8 cellular contexts compared by ENCODE assay signal in the genomic region with DNA sequence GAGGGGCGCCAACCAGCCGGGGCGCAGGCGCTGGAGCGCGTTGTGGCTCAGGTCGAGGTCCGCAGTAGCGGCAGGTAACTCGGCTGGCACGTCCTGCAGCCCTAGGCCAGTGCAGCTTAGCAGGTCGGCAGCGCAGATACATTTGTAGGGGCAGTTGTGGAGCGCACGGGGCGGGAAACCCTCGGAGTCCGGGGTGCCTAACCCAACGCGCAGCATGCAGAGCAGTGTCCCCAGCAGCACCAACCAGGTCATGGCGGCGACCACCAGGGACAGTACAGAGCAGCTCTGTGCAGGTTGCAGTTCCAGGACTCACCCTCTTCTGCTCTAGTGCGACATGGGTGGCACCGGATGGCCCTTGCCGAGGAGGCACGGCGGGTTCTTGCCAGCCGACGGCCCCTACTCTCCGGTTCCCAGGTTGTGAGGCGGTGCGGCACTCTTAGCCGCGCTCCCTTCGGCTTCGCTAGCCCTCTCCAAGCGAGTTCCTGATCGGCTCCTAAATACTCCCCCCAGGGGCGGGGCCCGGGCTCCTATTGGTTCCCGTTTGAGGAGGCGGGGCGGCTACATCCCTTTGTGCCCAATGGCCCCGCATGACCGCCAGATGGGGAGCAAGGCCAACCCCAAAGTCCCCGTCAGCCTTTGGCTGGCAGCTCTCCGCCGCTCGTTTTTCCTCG. TPM values are rescaled to one million over a fixed set of nuclear protein-coding genes. Genes with fewer than 3 reads are reported as not detected.
DNase-seq lines count a peak whose midpoint lies in the region; ATAC-seq and TF ChIP-seq lines count a peak whose summit lies in the region.

A gene with protein sequence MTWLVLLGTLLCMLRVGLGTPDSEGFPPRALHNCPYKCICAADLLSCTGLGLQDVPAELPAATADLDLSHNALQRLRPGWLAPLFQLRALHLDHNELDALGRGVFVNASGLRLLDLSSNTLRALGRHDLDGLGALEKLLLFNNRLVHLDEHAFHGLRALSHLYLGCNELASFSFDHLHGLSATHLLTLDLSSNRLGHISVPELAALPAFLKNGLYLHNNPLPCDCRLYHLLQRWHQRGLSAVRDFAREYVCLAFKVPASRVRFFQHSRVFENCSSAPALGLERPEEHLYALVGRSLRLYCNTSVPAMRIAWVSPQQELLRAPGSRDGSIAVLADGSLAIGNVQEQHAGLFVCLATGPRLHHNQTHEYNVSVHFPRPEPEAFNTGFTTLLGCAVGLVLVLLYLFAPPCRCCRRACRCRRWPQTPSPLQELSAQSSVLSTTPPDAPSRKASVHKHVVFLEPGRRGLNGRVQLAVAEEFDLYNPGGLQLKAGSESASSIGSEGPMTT (minus strand): TSS at position 471 of the 671 bp plus-strand sequence. CDS start 219 bp downstream, at position 252.

- H3K9me3 Mint-ChIP-seq in Calu3 (ENCODE audit: low read depth, unreplicated experiment) (peaks cover 2% of the 10 kb centered on the region), neural crest cell (no peaks in the 10 kb centered on the region)
- H3K9me3 Mint-ChIP-seq in stimulated activated naive CD8-positive, alpha-beta T cell treated with anti-CD3 and anti-CD28 coated beads, Interleukin-15, amount 100 ng/mL, for 72 hours = no peaks in the 10 kb centered on the region

- CTCF ChIA-PET in Calu3 (lab: Charles Lee) = interaction anchor here (0.5 to 1.6 kb wide), 2 partner anchors 84 to 210 kb away, joined by 4 to 6 read pairs; partner anchors contain the start of gene INKA1

- H3K27ac Mint-ChIP-seq in Calu3 (ENCODE audit: unreplicated experiment) = peak within 1 kb of the TSS; percentile 52
- peak within 1 kb of the TSS; percentile 92 for H3K27ac Mint-ChIP-seq in neural crest cell (ENCODE audit: unreplicated experiment)
- H3K27ac Mint-ChIP-seq in stimulated activated naive CD8-positive, alpha-beta T cell treated with anti-CD3 and anti-CD28 coated beads, Interleukin-15, amount 100 ng/mL, for 72 hours = peak within 1 kb of the TSS in 1 of 2 donors; percentile 91

- DNase-seq in Calu3 (peak; percentile 88), SHP77 (lab: John Stamatoyannopoulos, UW) (peak; percentile 88 to 89), foreskin melanocyte (peak; percentile 86), neural crest cell (ENCODE audit: low read depth, low spot score) (peak; percentile 90)
- peak; percentile 81 for DNase-seq in Jurkat, Clone E6-1 (ENCODE audit: low read depth, low spot score)
- peak; percentile 86 for DNase-seq in activated gamma-delta T cell treated with anti-CD3 and anti-CD28 coated beads, Interleukin-2, amount 50 U/mL, for 16 hours (ENCODE audit: low read depth)
- peak; percentile 86 to 87 for DNase-seq in stimulated activated naive CD8-positive, alpha-beta T cell treated with anti-CD3 and anti-CD28 coated beads, Interleukin-15, amount 100 ng/mL, for 72 hours

- H3K36me3 Mint-ChIP-seq in Calu3 (ENCODE audit: insufficient read depth, unreplicated experiment) = peaks cover 84% of the 10 kb centered on the region
- H3K36me3 Mint-ChIP-seq in neural crest cell (ENCODE audit: low read depth) = peaks cover 8% of the 10 kb centered on the region

- H3K4me3 Mint-ChIP-seq in Calu3 (ENCODE audit: low read depth, unreplicated experiment) = peak within 1 kb of the TSS; percentile 46
- peak within 1 kb of the TSS; percentile 98 for H3K4me3 Mint-ChIP-seq in neural crest cell
- H3K4me3 Mint-ChIP-seq in stimulated activated naive CD8-positive, alpha-beta T cell treated with anti-CD3 and anti-CD28 coated beads, Interleukin-15, amount 100 ng/mL, for 72 hours = peak within 1 kb of the TSS; percentile 76 to 88

- BruUV-seq in Calu3 (replicated peaks; lab: Mats Ljungman, UMichigan) = no TSS peak

- no peaks in the 10 kb centered on the region for H3K27me3 Mint-ChIP-seq in Calu3 (ENCODE audit: unreplicated experiment)
- peaks cover 19% of the 10 kb centered on the region for H3K27me3 Mint-ChIP-seq in neural crest cell (ENCODE audit: low read depth)
- no peaks in the 10 kb centered on the region for H3K27me3 Mint-ChIP-seq in stimulated activated naive CD8-positive, alpha-beta T cell treated with anti-CD3 and anti-CD28 coated beads, Interleukin-15, amount 100 ng/mL, for 72 hours

- ATAC-seq in GM21423 (IDR thresholded peaks at IDR 0.05; ENCODE audit: unreplicated experiment) = peak; percentile 50
- ATAC-seq in stimulated activated naive CD8-positive, alpha-beta T cell treated with anti-CD3 and anti-CD28 coated beads, Interleukin-15, amount 100 ng/mL, for 72 hours = peak; percentile 82

- TF ChIP-seq CTCF in Calu3 (IDR thresholded peaks at IDR 0.05; ENCODE audit: unreplicated experiment) (no peak), neural crest cell (conservative IDR thresholded peaks at IDR 0.05) (peak; percentile 73)

- peak within 1 kb of the TSS; percentile 57 for H3K4me3 ChIP-seq in Jurkat, Clone E6-1 (ENCODE audit: low read length)

- H3K4me1 Mint-ChIP-seq in Calu3 (ENCODE audit: low read depth, unreplicated experiment) (peaks cover 13% of the 10 kb centered on the region), neural crest cell (peaks cover 31% of the 10 kb centered on the region)
- peaks cover 54% of the 10 kb centered on the region for H3K4me1 Mint-ChIP-seq in stimulated activated naive CD8-positive, alpha-beta T cell treated with anti-CD3 and anti-CD28 coated beads, Interleukin-15, amount 100 ng/mL, for 72 hours

- intact Hi-C loops in Calu3 (cut with micrococcal nuclease; ENCODE audit: unreplicated experiment) = no loop called here

RNA-seq across cellular contexts. Expression of the gene that starts here (rescaled TPM):
- total RNA-seq in Calu3 (2022) (0.49 and 0.73 TPM in 2 replicates), neural crest cell (0.89 and 0.96 TPM in 2 replicates)
- not detected for polyA plus RNA-seq in Jurkat, Clone E6-1 (2012; ENCODE audit: insufficient read depth, insufficient read length)

Comparison
In these comparisons a context has a peak if more than half of its experiments do, and no peak if none do; other contexts are left out.
1. Peak in every context shown above with its lines: DNase-seq, ATAC-seq and H3K4me3 ChIP-seq.
2. Peak in DNase-seq in Calu3; RNA of the gene not detected or under 1 TPM.
3. Peak in DNase-seq in neural crest cell; RNA of the gene not detected or under 1 TPM.
4. H3K4me3 Mint-ChIP-seq: peak in every context shown above with its lines; median percentile 98 in neural crest cell; 82 in stimulated activated naive CD8-positive, alpha-beta T cell treated with anti-CD3 and anti-CD28 coated beads, Interleukin-15, amount 100 ng/mL, for 72 hours; 46 in Calu3.